1 cellular context compared by ENCODE assay signal in the genomic region with DNA sequence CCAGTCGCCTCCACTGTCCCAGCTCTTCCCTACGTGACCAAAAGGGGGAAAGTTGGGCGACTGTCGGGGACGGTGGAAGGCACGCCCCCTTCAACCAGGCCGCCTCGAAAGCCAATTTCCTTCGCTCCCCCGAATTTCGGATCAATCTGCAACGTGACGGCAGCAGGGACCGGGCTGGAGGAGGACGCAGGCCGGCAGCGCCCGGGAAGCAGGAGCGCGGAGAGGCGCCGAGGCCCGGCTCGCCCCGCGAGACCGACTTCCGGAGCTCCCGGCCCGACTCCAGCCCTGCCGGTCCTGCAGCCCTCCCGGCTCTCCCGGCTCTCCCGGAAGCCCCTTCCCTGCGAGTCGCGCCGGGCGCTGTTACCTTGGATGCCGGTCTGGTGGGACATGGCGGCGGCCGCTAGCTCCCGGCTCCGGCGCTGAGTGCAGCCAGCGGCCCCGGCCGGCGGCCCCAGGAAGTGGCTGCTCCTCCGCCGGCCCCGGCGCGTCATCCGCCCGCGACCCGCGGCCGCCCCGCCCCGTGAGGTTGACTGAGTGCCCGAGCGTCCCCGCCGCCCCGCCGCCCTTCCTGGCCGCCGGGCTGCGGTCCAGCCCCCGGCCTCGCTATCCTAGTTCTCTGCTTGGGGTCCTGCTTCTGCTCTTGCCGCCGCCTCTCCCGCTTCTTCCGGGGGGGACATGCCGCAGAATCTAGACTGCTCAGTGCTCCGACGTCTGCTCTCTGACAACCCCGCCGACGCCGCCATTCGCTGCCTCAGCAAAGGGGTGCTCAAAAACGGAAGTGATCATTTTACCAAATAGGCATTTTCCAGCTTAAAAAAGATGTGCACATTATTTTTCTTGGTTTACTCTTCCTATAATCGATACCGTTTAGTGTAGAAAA.
A peak's percentile ranks its signal among the peaks of the same experiment; 100 is the strongest.
TF ChIP-seq lines count a peak whose summit lies in the region.

Gene TWF1 (minus strand): TSS at position 461 of the 880 bp plus-strand sequence. CDS start 72 bp downstream, at position 389.

TF ChIP-seq in HepG2, 621 proteins besides CTCF, POLR2A, EP300 and RAD21 (continued from another document and continues in another):
- TF ChIP-seq ZFP36L1 (CRISPR knock-in tag; IDR thresholded peaks at IDR 0.05) (no peak), ZNF446 (CRISPR knock-in tag; IDR thresholded peaks at IDR 0.05) (peak; percentile 63; the same call in 1 of the 2 replicates), MXI1 (IDR thresholded peaks at IDR 0.05; ENCODE audit: borderline replicate concordance, low read depth, low read length) (peak; percentile 60; the same call in 1 of the 3 replicates), ZNF749 (CRISPR knock-in tag; IDR thresholded peaks at IDR 0.05; ENCODE audit: borderline replicate concordance) (no peak), ZNF10 (CRISPR knock-in tag; IDR thresholded peaks at IDR 0.05; ENCODE audit: borderline replicate concordance, low read depth) (no peak), ZNF563 (CRISPR knock-in tag; IDR thresholded peaks at IDR 0.05) (peak; percentile 78), ZMAT3 (CRISPR knock-in tag; conservative IDR thresholded peaks at IDR 0.05) (peak; percentile 52; the same call in 1 of the 2 replicates), DMAP1 (CRISPR knock-in tag; IDR thresholded peaks at IDR 0.05) (peak; percentile 66; the same call in 1 of the 2 replicates), ZNF777 (CRISPR knock-in tag; IDR thresholded peaks at IDR 0.05) (peak; percentile 78), ZNF607 (CRISPR knock-in tag; IDR thresholded peaks at IDR 0.05; ENCODE audit: borderline replicate concordance) (peak; percentile 66; the same call in 1 of the 2 replicates), SP5 (CRISPR knock-in tag; IDR thresholded peaks at IDR 0.05; ENCODE audit: borderline replicate concordance, low read depth) (0 out of 2 replicates have a peak, but pooled peaks have one; percentile 23), REXO4 (CRISPR knock-in tag; IDR thresholded peaks at IDR 0.05; ENCODE audit: borderline replicate concordance) (0 out of 2 replicates have a peak, but pooled peaks have one; percentile 35), BORCS8-MEF2B (CRISPR knock-in tag; IDR thresholded peaks at IDR 0.05) (no peak; the same call in 1 of the 2 replicates), ZNF556 (CRISPR knock-in tag; IDR thresholded peaks at IDR 0.05; ENCODE audit: borderline replicate concordance) (no peak; the same call in 1 of the 2 replicates), KMT2A (CRISPR knock-in tag; IDR thresholded peaks at IDR 0.05) (peak; percentile 83), ZNF589 (CRISPR knock-in tag; conservative IDR thresholded peaks at IDR 0.05) (no peak), NCOA2 (CRISPR knock-in tag; IDR thresholded peaks at IDR 0.05) (no peak), ZNF274 (CRISPR knock-in tag; IDR thresholded peaks at IDR 0.05) (peak; percentile 30; the same call in 1 of the 2 replicates), ZNF83 (CRISPR knock-in tag; IDR thresholded peaks at IDR 0.05; ENCODE audit: borderline replicate concordance) (peak; percentile 61; the same call in 1 of the 2 replicates), ZNF263 (CRISPR knock-in tag; IDR thresholded peaks at IDR 0.05) (0 out of 2 replicates have a peak, but pooled peaks have one; percentile 10), HNF1B (CRISPR knock-in tag; IDR thresholded peaks at IDR 0.05) (0 out of 2 replicates have a peak, but pooled peaks have one; percentile 40), MXD4 (CRISPR knock-in tag; IDR thresholded peaks at IDR 0.05) (no peak; the same call in 1 of the 2 replicates), ZBTB2 (CRISPR knock-in tag; IDR thresholded peaks at IDR 0.05; ENCODE audit: low read depth) (peak; percentile 38; the same call in 1 of the 2 replicates), ZBTB43 (CRISPR knock-in tag; conservative IDR thresholded peaks at IDR 0.05) (peak; percentile 51), ZBTB42 (CRISPR knock-in tag; IDR thresholded peaks at IDR 0.05) (0 out of 2 replicates have a peak, but pooled peaks have one; percentile 46), SIN3A (IDR thresholded peaks at IDR 0.05; ENCODE audit: borderline replicate concordance, low read depth, low read length) (peak; percentile 73; the same call in 1 of the 2 replicates), ZBTB21 (CRISPR knock-in tag; IDR thresholded peaks at IDR 0.05) (no peak), NFIC (IDR thresholded peaks at IDR 0.05; ENCODE audit: low read length) (no peak), SP4 (CRISPR knock-in tag; IDR thresholded peaks at IDR 0.05) (peak; percentile 88), NR0B2 (CRISPR knock-in tag; IDR thresholded peaks at IDR 0.05) (no peak), CREB1 (IDR thresholded peaks at IDR 0.05) (peak; percentile 87), CREB1 (CRISPR knock-in tag; IDR thresholded peaks at IDR 0.05) (0 out of 2 replicates have a peak, but pooled peaks have one; percentile 36), PRDM10 (CRISPR knock-in tag; IDR thresholded peaks at IDR 0.05; ENCODE audit: low read depth) (peak; percentile 91), ZNF772 (CRISPR knock-in tag; IDR thresholded peaks at IDR 0.05) (peak; percentile 73; the same call in 1 of the 2 replicates)
- TF ChIP-seq, protein P1, sequence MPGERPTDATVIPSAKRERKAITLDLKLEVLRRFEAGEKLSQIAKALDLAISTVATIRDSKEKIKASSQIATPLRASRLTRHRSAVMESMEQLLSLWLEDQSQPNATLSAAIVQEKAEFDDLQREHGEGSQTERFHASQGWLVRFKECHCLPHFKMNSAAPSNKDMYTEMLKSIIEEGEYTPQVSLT (CRISPR knock-in tag; IDR thresholded peaks at IDR 0.05; ENCODE audit: borderline replicate concordance, low read depth): 0 out of 2 replicates have a peak, but pooled peaks have one; percentile 36
- TF ChIP-seq, protein P2, sequence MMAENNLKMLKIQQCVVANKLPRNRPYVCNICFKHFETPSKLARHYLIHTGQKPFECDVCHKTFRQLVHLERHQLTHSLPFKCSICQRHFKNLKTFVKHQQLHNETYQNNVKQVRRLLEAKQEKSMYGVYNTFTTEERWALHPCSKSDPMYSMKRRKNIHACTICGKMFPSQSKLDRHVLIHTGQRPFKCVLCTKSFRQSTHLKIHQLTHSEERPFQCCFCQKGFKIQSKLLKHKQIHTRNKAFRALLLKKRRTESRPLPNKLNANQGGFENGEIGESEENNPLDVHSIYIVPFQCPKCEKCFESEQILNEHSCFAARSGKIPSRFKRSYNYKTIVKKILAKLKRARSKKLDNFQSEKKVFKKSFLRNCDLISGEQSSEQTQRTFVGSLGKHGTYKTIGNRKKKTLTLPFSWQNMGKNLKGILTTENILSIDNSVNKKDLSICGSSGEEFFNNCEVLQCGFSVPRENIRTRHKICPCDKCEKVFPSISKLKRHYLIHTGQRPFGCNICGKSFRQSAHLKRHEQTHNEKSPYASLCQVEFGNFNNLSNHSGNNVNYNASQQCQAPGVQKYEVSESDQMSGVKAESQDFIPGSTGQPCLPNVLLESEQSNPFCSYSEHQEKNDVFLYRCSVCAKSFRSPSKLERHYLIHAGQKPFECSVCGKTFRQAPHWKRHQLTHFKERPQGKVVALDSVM (CRISPR knock-in tag; IDR thresholded peaks at IDR 0.05): peak; percentile 63
- TF ChIP-seq, protein P3, sequence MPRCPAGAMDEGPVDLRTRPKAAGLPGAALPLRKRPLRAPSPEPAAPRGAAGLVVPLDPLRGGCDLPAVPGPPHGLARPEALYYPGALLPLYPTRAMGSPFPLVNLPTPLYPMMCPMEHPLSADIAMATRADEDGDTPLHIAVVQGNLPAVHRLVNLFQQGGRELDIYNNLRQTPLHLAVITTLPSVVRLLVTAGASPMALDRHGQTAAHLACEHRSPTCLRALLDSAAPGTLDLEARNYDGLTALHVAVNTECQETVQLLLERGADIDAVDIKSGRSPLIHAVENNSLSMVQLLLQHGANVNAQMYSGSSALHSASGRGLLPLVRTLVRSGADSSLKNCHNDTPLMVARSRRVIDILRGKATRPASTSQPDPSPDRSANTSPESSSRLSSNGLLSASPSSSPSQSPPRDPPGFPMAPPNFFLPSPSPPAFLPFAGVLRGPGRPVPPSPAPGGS (CRISPR knock-in tag; IDR thresholded peaks at IDR 0.05): 0 out of 2 replicates have a peak, but pooled peaks have one; percentile 50
- TF ChIP-seq, protein P4, sequence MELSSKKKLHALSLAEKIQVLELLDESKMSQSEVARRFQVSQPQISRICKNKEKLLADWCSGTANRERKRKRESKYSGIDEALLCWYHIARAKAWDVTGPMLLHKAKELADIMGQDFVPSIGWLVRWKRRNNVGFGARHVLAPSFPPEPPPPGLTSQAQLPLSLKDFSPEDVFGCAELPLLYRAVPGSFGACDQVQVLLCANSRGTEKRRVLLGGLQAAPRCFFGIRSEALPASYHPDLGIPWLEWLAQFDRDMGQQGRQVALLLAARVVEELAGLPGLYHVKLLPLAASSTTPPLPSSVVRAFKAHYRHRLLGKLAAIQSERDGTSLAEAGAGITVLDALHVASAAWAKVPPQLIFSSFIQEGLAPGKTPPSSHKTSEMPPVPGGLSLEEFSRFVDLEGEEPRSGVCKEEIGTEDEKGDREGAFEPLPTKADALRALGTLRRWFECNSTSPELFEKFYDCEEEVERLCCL (CRISPR knock-in tag; IDR thresholded peaks at IDR 0.05; ENCODE audit: borderline replicate concordance): no peak
- TF ChIP-seq, protein P5, sequence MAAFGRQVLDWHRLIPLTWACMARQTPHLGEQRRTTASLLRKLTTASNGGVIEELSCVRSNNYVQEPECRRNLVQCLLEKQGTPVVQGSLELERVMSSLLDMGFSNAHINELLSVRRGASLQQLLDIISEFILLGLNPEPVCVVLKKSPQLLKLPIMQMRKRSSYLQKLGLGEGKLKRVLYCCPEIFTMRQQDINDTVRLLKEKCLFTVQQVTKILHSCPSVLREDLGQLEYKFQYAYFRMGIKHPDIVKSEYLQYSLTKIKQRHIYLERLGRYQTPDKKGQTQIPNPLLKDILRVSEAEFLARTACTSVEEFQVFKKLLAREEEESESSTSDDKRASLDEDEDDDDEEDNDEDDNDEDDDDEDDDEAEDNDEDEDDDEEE (CRISPR knock-in tag; IDR thresholded peaks at IDR 0.05): no peak
